ENCODE assay signal across 1 cellular context in genomic region chr22:38316340-38317236, GRCh38.
TF ChIP-seq lines count a peak whose summit lies in the region.

No MANE protein-coding gene starts in this region.

TF ChIP-seq in H1, 55 proteins besides CTCF, POLR2A, EP300 and RAD21 (continued from another document):
- TF ChIP-seq, protein P1, sequence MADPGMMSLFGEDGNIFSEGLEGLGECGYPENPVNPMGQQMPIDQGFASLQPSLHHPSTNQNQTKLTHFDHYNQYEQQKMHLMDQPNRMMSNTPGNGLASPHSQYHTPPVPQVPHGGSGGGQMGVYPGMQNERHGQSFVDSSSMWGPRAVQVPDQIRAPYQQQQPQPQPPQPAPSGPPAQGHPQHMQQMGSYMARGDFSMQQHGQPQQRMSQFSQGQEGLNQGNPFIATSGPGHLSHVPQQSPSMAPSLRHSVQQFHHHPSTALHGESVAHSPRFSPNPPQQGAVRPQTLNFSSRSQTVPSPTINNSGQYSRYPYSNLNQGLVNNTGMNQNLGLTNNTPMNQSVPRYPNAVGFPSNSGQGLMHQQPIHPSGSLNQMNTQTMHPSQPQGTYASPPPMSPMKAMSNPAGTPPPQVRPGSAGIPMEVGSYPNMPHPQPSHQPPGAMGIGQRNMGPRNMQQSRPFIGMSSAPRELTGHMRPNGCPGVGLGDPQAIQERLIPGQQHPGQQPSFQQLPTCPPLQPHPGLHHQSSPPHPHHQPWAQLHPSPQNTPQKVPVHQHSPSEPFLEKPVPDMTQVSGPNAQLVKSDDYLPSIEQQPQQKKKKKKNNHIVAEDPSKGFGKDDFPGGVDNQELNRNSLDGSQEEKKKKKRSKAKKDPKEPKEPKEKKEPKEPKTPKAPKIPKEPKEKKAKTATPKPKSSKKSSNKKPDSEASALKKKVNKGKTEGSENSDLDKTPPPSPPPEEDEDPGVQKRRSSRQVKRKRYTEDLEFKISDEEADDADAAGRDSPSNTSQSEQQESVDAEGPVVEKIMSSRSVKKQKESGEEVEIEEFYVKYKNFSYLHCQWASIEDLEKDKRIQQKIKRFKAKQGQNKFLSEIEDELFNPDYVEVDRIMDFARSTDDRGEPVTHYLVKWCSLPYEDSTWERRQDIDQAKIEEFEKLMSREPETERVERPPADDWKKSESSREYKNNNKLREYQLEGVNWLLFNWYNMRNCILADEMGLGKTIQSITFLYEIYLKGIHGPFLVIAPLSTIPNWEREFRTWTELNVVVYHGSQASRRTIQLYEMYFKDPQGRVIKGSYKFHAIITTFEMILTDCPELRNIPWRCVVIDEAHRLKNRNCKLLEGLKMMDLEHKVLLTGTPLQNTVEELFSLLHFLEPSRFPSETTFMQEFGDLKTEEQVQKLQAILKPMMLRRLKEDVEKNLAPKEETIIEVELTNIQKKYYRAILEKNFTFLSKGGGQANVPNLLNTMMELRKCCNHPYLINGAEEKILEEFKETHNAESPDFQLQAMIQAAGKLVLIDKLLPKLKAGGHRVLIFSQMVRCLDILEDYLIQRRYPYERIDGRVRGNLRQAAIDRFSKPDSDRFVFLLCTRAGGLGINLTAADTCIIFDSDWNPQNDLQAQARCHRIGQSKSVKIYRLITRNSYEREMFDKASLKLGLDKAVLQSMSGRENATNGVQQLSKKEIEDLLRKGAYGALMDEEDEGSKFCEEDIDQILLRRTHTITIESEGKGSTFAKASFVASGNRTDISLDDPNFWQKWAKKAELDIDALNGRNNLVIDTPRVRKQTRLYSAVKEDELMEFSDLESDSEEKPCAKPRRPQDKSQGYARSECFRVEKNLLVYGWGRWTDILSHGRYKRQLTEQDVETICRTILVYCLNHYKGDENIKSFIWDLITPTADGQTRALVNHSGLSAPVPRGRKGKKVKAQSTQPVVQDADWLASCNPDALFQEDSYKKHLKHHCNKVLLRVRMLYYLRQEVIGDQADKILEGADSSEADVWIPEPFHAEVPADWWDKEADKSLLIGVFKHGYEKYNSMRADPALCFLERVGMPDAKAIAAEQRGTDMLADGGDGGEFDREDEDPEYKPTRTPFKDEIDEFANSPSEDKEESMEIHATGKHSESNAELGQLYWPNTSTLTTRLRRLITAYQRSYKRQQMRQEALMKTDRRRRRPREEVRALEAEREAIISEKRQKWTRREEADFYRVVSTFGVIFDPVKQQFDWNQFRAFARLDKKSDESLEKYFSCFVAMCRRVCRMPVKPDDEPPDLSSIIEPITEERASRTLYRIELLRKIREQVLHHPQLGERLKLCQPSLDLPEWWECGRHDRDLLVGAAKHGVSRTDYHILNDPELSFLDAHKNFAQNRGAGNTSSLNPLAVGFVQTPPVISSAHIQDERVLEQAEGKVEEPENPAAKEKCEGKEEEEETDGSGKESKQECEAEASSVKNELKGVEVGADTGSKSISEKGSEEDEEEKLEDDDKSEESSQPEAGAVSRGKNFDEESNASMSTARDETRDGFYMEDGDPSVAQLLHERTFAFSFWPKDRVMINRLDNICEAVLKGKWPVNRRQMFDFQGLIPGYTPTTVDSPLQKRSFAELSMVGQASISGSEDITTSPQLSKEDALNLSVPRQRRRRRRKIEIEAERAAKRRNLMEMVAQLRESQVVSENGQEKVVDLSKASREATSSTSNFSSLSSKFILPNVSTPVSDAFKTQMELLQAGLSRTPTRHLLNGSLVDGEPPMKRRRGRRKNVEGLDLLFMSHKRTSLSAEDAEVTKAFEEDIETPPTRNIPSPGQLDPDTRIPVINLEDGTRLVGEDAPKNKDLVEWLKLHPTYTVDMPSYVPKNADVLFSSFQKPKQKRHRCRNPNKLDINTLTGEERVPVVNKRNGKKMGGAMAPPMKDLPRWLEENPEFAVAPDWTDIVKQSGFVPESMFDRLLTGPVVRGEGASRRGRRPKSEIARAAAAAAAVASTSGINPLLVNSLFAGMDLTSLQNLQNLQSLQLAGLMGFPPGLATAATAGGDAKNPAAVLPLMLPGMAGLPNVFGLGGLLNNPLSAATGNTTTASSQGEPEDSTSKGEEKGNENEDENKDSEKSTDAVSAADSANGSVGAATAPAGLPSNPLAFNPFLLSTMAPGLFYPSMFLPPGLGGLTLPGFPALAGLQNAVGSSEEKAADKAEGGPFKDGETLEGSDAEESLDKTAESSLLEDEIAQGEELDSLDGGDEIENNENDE (IDR thresholded peaks at IDR 0.05; ENCODE audit: insufficient replicate concordance, low read length): no peak
- peak; percentile 12 for TF ChIP-seq KDM4A (IDR thresholded peaks at IDR 0.05; ENCODE audit: low read depth, low read length, severe bottlenecking)
- no peak for TF ChIP-seq GTF2F1 (IDR thresholded peaks at IDR 0.05; ENCODE audit: borderline replicate concordance, low read depth, low read length)
- peak; percentile 70 for TF ChIP-seq PHF8 (conservative IDR thresholded peaks at IDR 0.05; ENCODE audit: low read depth, low read length)
- 0 out of 4 replicates have a peak, but pooled peaks of 1 of the 2 experiments have one; percentile 35 for TF ChIP-seq HDAC2 (IDR thresholded peaks at IDR 0.05; ENCODE audit: borderline replicate concordance in 1 of 2, low read depth in 2 of 2, low read length in 2 of 2)
- TF ChIP-seq ASH2L (IDR thresholded peaks at IDR 0.05; ENCODE audit: low read length): peak; percentile 19
- no peak; the same call in 1 of the 2 replicates for TF ChIP-seq MAX (IDR thresholded peaks at IDR 0.05)
